Comparison of ENCODE assay signal across 20 cellular contexts in the genomic region with DNA sequence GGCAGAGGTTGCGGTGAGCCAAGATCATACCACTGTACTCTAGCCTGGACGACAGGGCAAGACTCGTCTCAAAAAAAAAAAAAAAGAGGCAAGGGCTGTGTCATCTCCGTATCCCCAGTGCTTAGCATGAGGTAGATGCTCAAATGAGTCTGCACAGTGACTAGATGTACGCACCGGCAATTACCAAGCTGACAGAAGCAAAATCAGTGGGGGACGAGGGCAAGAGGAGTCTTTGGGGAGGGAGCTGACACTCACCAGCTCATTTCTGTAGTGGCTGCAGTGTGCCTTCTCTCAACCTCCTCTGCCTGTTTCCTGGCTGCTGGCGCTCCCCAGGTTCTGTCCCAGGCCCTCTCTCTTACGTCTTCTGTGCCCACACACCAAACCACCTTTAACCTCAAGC.
DNase-seq lines count a peak whose midpoint lies in the region; ATAC-seq and TF ChIP-seq lines count a peak whose summit lies in the region.
"Had no signal": no experiment of that assay in that cellular context is flagged by ENCODE, and none has a peak within 500 bp of the region (broad histone marks: within the 10 kb centered on the region; RNA-seq: fewer than 3 reads in every experiment).

No MANE protein-coding gene starts in this region.

- intact Hi-C loops in breast epithelium (cut with DNase I; ENCODE audit: low total_unique reads) (no loop called here), MCF 10A (cut with micrococcal nuclease) (no loop called here)

- H3K4me1 ChIP-seq in breast epithelium (peaks cover 5 to 33% of the 10 kb centered on the region in 2 donors), neutrophil (ENCODE audit: control insufficient read depth in 1 of 2, insufficient read depth in 1 of 2, low read depth in 1 of 2, low read length in 1 of 2) (peaks cover 27% of the 10 kb centered on the region in 2 experiments)

- no peak for TF ChIP-seq POLR2A in breast epithelium (IDR thresholded peaks at IDR 0.05)

- H3K27ac Mint-ChIP-seq in MCF 10A (ENCODE audit: low read depth, unreplicated experiment) (no peak overlapping the region), type B pancreatic cell (peak overlapping the region; percentile 54)
- H3K27ac Mint-ChIP-seq in activated T-helper 17 cell treated with anti-CD3 and anti-CD28 coated beads, Interleukin-2, amount 50 U/mL, for 72 hours = peak overlapping the region; percentile 2

- BruUV-seq in MCF 10A (replicated peaks; lab: Mats Ljungman, UMichigan) = no TSS peak

- H3K9me3 ChIP-seq in breast epithelium (no peaks in the 10 kb centered on the region), neutrophil (no peaks in the 10 kb centered on the region)

- H3K4me3 Mint-ChIP-seq in MCF 10A (ENCODE audit: unreplicated experiment) (no peak overlapping the region), type B pancreatic cell (no peak overlapping the region)
- no peak overlapping the region for H3K4me3 Mint-ChIP-seq in activated T-helper 17 cell treated with anti-CD3 and anti-CD28 coated beads, Interleukin-2, amount 50 U/mL, for 72 hours
- H3K4me3 Mint-ChIP-seq: dendritic cell treated with granulocyte-macrophage colony-stimulating factor and Interleukin-4, amounts not matched to agents 40 ng/mL and 50 ng/mL, for 4 days had no signal

- DNase-seq in breast epithelium (ENCODE audit: low spot score in 2 of 2) (no peak), MCF 10A (ENCODE audit: unreplicated experiment) (no peak), type B pancreatic cell (ENCODE audit: extremely low spot score, unreplicated experiment) (no peak), NCI-H748 (lab: John Stamatoyannopoulos, UW; ENCODE audit: unreplicated experiment) (no peak)
- DNase-seq: DMS79; erythroblast; NCI-H1105; NCI-H2171; NCI-H82; nucleus accumbens; stimulated activated CD4-positive, alpha-beta T cell treated with anti-CD3 and anti-CD28 coated beads, Interleukin-4, amount 100 ng/mL, for 24 hours; stimulated activated CD8-positive, alpha-beta memory T cell treated with anti-CD3 and anti-CD28 coated beads, Interleukin-4, amount 100 ng/mL, for 48 hours; WERI-Rb-1 had no signal

- H3K4me1 Mint-ChIP-seq in MCF 10A (ENCODE audit: insufficient read depth, unreplicated experiment) = peaks cover 51% of the 10 kb centered on the region
- peaks cover 31% of the 10 kb centered on the region for H3K4me1 Mint-ChIP-seq in activated T-helper 17 cell treated with anti-CD3 and anti-CD28 coated beads, Interleukin-2, amount 50 U/mL, for 72 hours
- peaks cover 58% of the 10 kb centered on the region for H3K4me1 Mint-ChIP-seq in type B pancreatic cell (ENCODE audit: unreplicated experiment)

- H3K27ac ChIP-seq in breast epithelium (peak overlapping the region; percentile 93 to 94), neutrophil (peak overlapping the region; percentile 77)
- H3K27ac ChIP-seq: HL-60, WERI-Rb-1 had no signal

- H3K27me3 Mint-ChIP-seq in MCF 10A (ENCODE audit: insufficient read depth, unreplicated experiment) (no peaks in the 10 kb centered on the region), type B pancreatic cell (no peaks in the 10 kb centered on the region)
- no peaks in the 10 kb centered on the region for H3K27me3 Mint-ChIP-seq in activated T-helper 17 cell treated with anti-CD3 and anti-CD28 coated beads, Interleukin-2, amount 50 U/mL, for 72 hours
- H3K27me3 Mint-ChIP-seq: dendritic cell treated with granulocyte-macrophage colony-stimulating factor and Interleukin-4, amounts not matched to agents 40 ng/mL and 50 ng/mL, for 4 days had no signal

- CTCF ChIA-PET in MCF 10A (lab: Yijun Ruan, JAX) = interaction anchor here (0.6 kb wide), 1 partner anchor 89 kb away, joined by 4 read pairs; no protein-coding TSS in a partner anchor

- POLR2A ChIA-PET in MCF 10A (lab: Yijun Ruan, JAX) = interaction anchor here (0.6 to 2.9 kb wide), 4 partner anchors 11 to 26 kb away, joined by 3 to 12 read pairs (median 6); no protein-coding TSS in a partner anchor

- H3K36me3 ChIP-seq in breast epithelium (no peaks in the 10 kb centered on the region), neutrophil (no peaks in the 10 kb centered on the region)
- H3K36me3 ChIP-seq: WERI-Rb-1 had no signal

- TF ChIP-seq CTCF in breast epithelium (IDR thresholded peaks at IDR 0.05) = no peak
- TF ChIP-seq CTCF in MCF 10A (IDR thresholded peaks at IDR 0.05; ENCODE audit: unreplicated experiment) = no peak
- no peak for TF ChIP-seq CTCF in neutrophil (IDR thresholded peaks at IDR 0.05)
- no peak for TF ChIP-seq CTCF in type B pancreatic cell (conservative IDR thresholded peaks at IDR 0.05)

- H3K36me3 Mint-ChIP-seq in MCF 10A (ENCODE audit: insufficient read depth, unreplicated experiment) (peaks cover 7% of the 10 kb centered on the region), type B pancreatic cell (peaks cover 9% of the 10 kb centered on the region)
- peaks cover 12% of the 10 kb centered on the region for H3K36me3 Mint-ChIP-seq in activated T-helper 17 cell treated with anti-CD3 and anti-CD28 coated beads, Interleukin-2, amount 50 U/mL, for 72 hours (ENCODE audit: low read depth)

- H3K9me3 Mint-ChIP-seq in MCF 10A (ENCODE audit: unreplicated experiment) (no peaks in the 10 kb centered on the region), type B pancreatic cell (peaks cover 5% of the 10 kb centered on the region)
- H3K9me3 Mint-ChIP-seq in activated T-helper 17 cell treated with anti-CD3 and anti-CD28 coated beads, Interleukin-2, amount 50 U/mL, for 72 hours = no peaks in the 10 kb centered on the region
- H3K9me3 Mint-ChIP-seq: dendritic cell treated with granulocyte-macrophage colony-stimulating factor and Interleukin-4, amounts not matched to agents 40 ng/mL and 50 ng/mL, for 4 days had no signal

- no peak overlapping the region for H3K4me3 ChIP-seq in breast epithelium
- no peak overlapping the region for H3K4me3 ChIP-seq in neutrophil (ENCODE audit: low read depth in 1 of 2, low read length in 1 of 2)
- H3K4me3 ChIP-seq: K562 had no signal

- H3K27me3 ChIP-seq in breast epithelium (no peaks in the 10 kb centered on the region), neutrophil (no peaks in the 10 kb centered on the region)

- ATAC-seq in activated T-helper 17 cell treated with anti-CD3 and anti-CD28 coated beads, Interleukin-2, amount 50 U/mL, for 72 hours (replicated peaks) = peak; percentile 66
- ATAC-seq in GM21526 (IDR thresholded peaks at IDR 0.05; ENCODE audit: low FRiP score, unreplicated experiment) = no peak
- ATAC-seq in GM21367 (IDR thresholded peaks at IDR 0.05; ENCODE audit: unreplicated experiment) = no peak
